Comparison of ENCODE assay signal across 27 cellular contexts in the genomic region with DNA sequence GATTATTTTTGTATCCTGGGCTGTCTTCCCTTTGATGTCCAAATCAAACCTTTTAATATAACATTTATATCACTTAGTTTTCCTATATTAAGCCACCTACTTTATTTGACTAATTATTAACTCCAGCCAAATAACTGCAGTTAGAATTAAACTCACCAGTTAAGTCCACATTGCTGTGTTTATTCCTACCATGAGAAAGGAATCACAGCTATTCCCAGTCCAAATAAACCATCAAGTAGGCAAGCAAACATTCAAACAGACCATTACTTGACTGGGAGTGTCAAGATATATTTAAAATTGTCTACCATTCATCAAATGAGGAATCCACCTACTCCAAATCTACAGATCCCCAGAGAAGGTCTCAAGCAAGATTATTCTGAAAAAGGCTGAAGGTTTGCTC. TPM values are rescaled to one million over a fixed set of nuclear protein-coding genes. Genes with fewer than 3 reads are reported as not detected.
"Had no signal": no experiment of that assay in that cellular context is flagged by ENCODE, and none has a peak within 500 bp of the region (broad histone marks: within the 10 kb centered on the region; RNA-seq: fewer than 3 reads in every experiment).

No MANE protein-coding gene starts in this region.

- H3K36me3 Mint-ChIP-seq: activated naive CD4-positive, alpha-beta T cell treated with anti-CD3 and anti-CD28 coated beads, Interleukin-2, amount 50 U/mL, for 72 hours had no signal

- H3K27ac ChIP-seq: ascending aorta, body of pancreas, Peyer's patch, RWPE1, SJSA1 had no signal

- H3K27me3 Mint-ChIP-seq: activated CD4-positive, alpha-beta T cell treated with anti-CD3 and anti-CD28 coated beads, Interleukin-2, amount 10 ng/mL, durations not matched to agents 24 days and 14 days; activated naive CD8-positive, alpha-beta T cell treated with anti-CD3 and anti-CD28 coated beads, Interleukin-2, amount 50 U/mL, for 24 hours had no signal

- ATAC-seq: activated naive CD4-positive, alpha-beta T cell treated with anti-CD3 and anti-CD28 coated beads, Interleukin-2, amount 50 U/mL, for 72 hours; activated naive CD8-positive, alpha-beta T cell treated with anti-CD3 and anti-CD28 coated beads, Interleukin-2, amount 50 U/mL, for 24 hours; activated T-cell treated with anti-CD3 and anti-CD28 coated beads, Interleukin-2, amount 50 U/mL, for 4 hours; body of pancreas had no signal

- H3K36me3 ChIP-seq: ascending aorta, Peyer's patch, SJSA1 had no signal

- H3K27ac Mint-ChIP-seq: activated CD4-positive, alpha-beta T cell treated with anti-CD3 and anti-CD28 coated beads, Interleukin-2, amount 10 ng/mL, durations not matched to agents 24 days and 14 days; activated naive CD4-positive, alpha-beta T cell treated with anti-CD3 and anti-CD28 coated beads, Interleukin-2, amount 50 U/mL, for 72 hours; activated naive CD8-positive, alpha-beta T cell treated with anti-CD3 and anti-CD28 coated beads, Interleukin-2, amount 50 U/mL, for 24 hours; T-helper 1 cell treated with Interleukin-12 subunit alpha and Interleukin-12 subunit beta and Interleukin-4 antibody, amounts not matched to agents 30 μg/mL and 1 μg/mL, for 36 hours had no signal

- H3K4me1 Mint-ChIP-seq: activated CD4-positive, alpha-beta T cell treated with anti-CD3 and anti-CD28 coated beads, Interleukin-2, amount 10 ng/mL, durations not matched to agents 24 days and 14 days; activated naive CD8-positive, alpha-beta T cell treated with anti-CD3 and anti-CD28 coated beads, Interleukin-2, amount 50 U/mL, for 24 hours had no signal

- H3K4me3 ChIP-seq: ascending aorta, body of pancreas, Peyer's patch, SJSA1 had no signal

- H3K4me1 ChIP-seq: ascending aorta, Peyer's patch had no signal

- H3K27me3 ChIP-seq: ascending aorta, body of pancreas, Peyer's patch, SJSA1 had no signal

- H3K9me3 ChIP-seq: ascending aorta, body of pancreas, Peyer's patch, SJSA1 had no signal

- DNase-seq: activated CD4-positive, alpha-beta T cell treated with anti-CD3 and anti-CD28 coated beads, Interleukin-2, amount 10 ng/mL, durations not matched to agents 24 days and 14 days; activated CD4-positive, alpha-beta T cell treated with anti-CD3 and anti-CD28 coated beads, Interleukin-2, amount 50 U/mL, for 48 hours; activated CD4-positive, CD25-positive, alpha-beta regulatory T cell treated with anti-CD3 and anti-CD28 coated beads, Interleukin-2, amount 50 U/mL, for 72 hours; activated CD8-positive, alpha-beta memory T cell treated with anti-CD3 and anti-CD28 coated beads for 24 hours; activated effector memory CD4-positive, alpha-beta T cell treated with anti-CD3 and anti-CD28 coated beads, Interleukin-2, amount 50 U/mL, for 16 hours; activated naive CD4-positive, alpha-beta T cell treated with Interleukin-2 at 50 U/mL for 16 hours; activated naive CD8-positive, alpha-beta T cell treated with anti-CD3 and anti-CD28 coated beads, Interleukin-2, amount 50 U/mL, for 24 hours; activated T-cell treated with anti-CD3 and anti-CD28 coated beads, Interleukin-2, amount 50 U/mL, for 4 hours; amniotic stem cell; body of pancreas; central memory CD4-positive, alpha-beta T cell; MM.1S; NCI-H1105; NCI-H1436; NCI-H1694 treated with DMSO at 0.1 percent for 48 hours; NCI-H2029 treated with DMSO at 0.1 percent for 48 hours; NCI-H345; NCI-H510A; NCI-H526 treated with DMSO at 0.1 percent for 48 hours; Peyer's patch; Right ventricle myocardium superior had no signal

- H3K4me3 Mint-ChIP-seq: activated CD4-positive, alpha-beta T cell treated with anti-CD3 and anti-CD28 coated beads, Interleukin-2, amount 10 ng/mL, durations not matched to agents 24 days and 14 days; activated naive CD8-positive, alpha-beta T cell treated with anti-CD3 and anti-CD28 coated beads, Interleukin-2, amount 50 U/mL, for 24 hours; activated T-cell treated with anti-CD3 and anti-CD28 coated beads, Interleukin-2, amount 50 U/mL, for 4 hours; T-helper 1 cell treated with Interleukin-12 subunit alpha and Interleukin-12 subunit beta and Interleukin-4 antibody, amounts not matched to agents 30 μg/mL and 1 μg/mL, for 36 hours had no signal

- H3K9me3 Mint-ChIP-seq: activated CD4-positive, alpha-beta T cell treated with anti-CD3 and anti-CD28 coated beads, Interleukin-2, amount 10 ng/mL, durations not matched to agents 24 days and 14 days; activated T-cell treated with anti-CD3 and anti-CD28 coated beads, Interleukin-2, amount 50 U/mL, for 4 hours; T-helper 1 cell treated with Interleukin-12 subunit alpha and Interleukin-12 subunit beta and Interleukin-4 antibody, amounts not matched to agents 30 μg/mL and 1 μg/mL, for 36 hours had no signal

RNA-seq across cellular contexts. Expression of gene PDE1C, which starts 22.4 kb away (rescaled TPM):
- total RNA-seq: activated CD4-positive, alpha-beta T cell treated with anti-CD3 and anti-CD28 coated beads, Interleukin-2, amount 10 ng/mL, durations not matched to agents 24 days and 14 days; activated naive CD4-positive, alpha-beta T cell treated with anti-CD3 and anti-CD28 coated beads, Interleukin-2, amount 50 U/mL, for 72 hours; activated T-cell treated with anti-CD3 and anti-CD28 coated beads, Interleukin-2, amount 50 U/mL, for 4 hours; bronchial epithelial cell had no signal
